In genomic region chr4:45120163-45120562, GRCh38 we compare ENCODE assay signal across 15 cellular contexts.
DNase-seq lines count a peak whose midpoint lies in the region; ATAC-seq, FAIRE-seq and TF ChIP-seq lines count a peak whose summit lies in the region.
"Had no signal": no experiment of that assay in that cellular context is flagged by ENCODE, and none has a peak within 500 bp of the region (broad histone marks: within the 10 kb centered on the region; RNA-seq: fewer than 3 reads in every experiment).

No MANE protein-coding gene starts in this region.

- no peak for TF ChIP-seq RAD21 in GM12878 (IDR thresholded peaks at IDR 0.05; ENCODE audit: insufficient read depth, low read depth, low read length)

- no peaks in the 10 kb centered on the region for H3K4me1 Mint-ChIP-seq in activated CD4-positive, alpha-beta T cell treated with anti-CD3 and anti-CD28 coated beads, Interleukin-2, amount 10 ng/mL, durations not matched to agents 24 days and 14 days
- no peaks in the 10 kb centered on the region for H3K4me1 Mint-ChIP-seq in HFFc6 (ENCODE audit: low read depth)

- peak overlapping the region; percentile 23 for H3K27ac Mint-ChIP-seq in activated CD4-positive, alpha-beta T cell treated with anti-CD3 and anti-CD28 coated beads, Interleukin-2, amount 10 ng/mL, durations not matched to agents 24 days and 14 days
- H3K27ac Mint-ChIP-seq in HFFc6 = no peak overlapping the region
- H3K27ac Mint-ChIP-seq: activated CD8-positive, alpha-beta T cell treated with anti-CD3 and anti-CD28 coated beads for 36 hours had no signal

- no peaks in the 10 kb centered on the region for H3K79me2 ChIP-seq in GM12878 (ENCODE audit: control insufficient read depth, insufficient read depth, low read length)

- no peak overlapping the region for H2AFZ ChIP-seq in GM12878 (ENCODE audit: control insufficient read depth, low read depth, low read length)

- H4K20me1 ChIP-seq in GM12878 (ENCODE audit: control insufficient read depth, insufficient read depth) = no peaks in the 10 kb centered on the region

- H3K4me3 ChIP-seq in GM12878 (no peak overlapping the region), dorsolateral prefrontal cortex (no peak overlapping the region)
- H3K4me3 ChIP-seq: SK-N-MC, skin epidermis had no signal

- H3K27me3 Mint-ChIP-seq in activated CD4-positive, alpha-beta T cell treated with anti-CD3 and anti-CD28 coated beads, Interleukin-2, amount 10 ng/mL, durations not matched to agents 24 days and 14 days = no peaks in the 10 kb centered on the region
- H3K27me3 Mint-ChIP-seq in HFFc6 (ENCODE audit: insufficient read depth) = no peaks in the 10 kb centered on the region
- H3K27me3 Mint-ChIP-seq: activated CD8-positive, alpha-beta T cell treated with anti-CD3 and anti-CD28 coated beads for 36 hours had no signal

- WGBS in GM12878 (ENCODE audit: insufficient coverage, insufficient replicate concordance, low lambda C conversion rate, missing lambda C conversion rate) = 15% methylated on average over 3 of the region's 3 CpGs

- RAD21 ChIA-PET in GM12878 (lab: Charles Lee; ENCODE audit: unreplicated experiment) = interaction anchor here (1.6 kb wide), 1 partner anchor 116 kb away, joined by 5 read pairs; no protein-coding TSS in a partner anchor

- H3K9me3 ChIP-seq in GM12878 (replicated peaks; ENCODE audit: control insufficient read depth, insufficient read depth, low read length) = no peaks in the 10 kb centered on the region

- H3K4me2 ChIP-seq in GM12878 (ENCODE audit: control insufficient read depth, insufficient read depth) = no peak overlapping the region

- H3K9ac ChIP-seq in GM12878 (ENCODE audit: control insufficient read depth, insufficient read depth, low read length) = no peak overlapping the region

- no peaks in the 10 kb centered on the region for H3K4me1 ChIP-seq in GM12878 (ENCODE audit: control insufficient read depth, insufficient read depth, low read length)

- intact Hi-C loops in activated CD4-positive, alpha-beta T cell treated with anti-CD3 and anti-CD28 coated beads, Interleukin-2, amount 10 ng/mL, durations not matched to agents 24 days and 14 days (cut with micrococcal nuclease) = no loop called here
- intact Hi-C loops in GM12878 (cut with micrococcal nuclease; ENCODE audit: unreplicated experiment) = no loop called here
- intact Hi-C loops in dorsolateral prefrontal cortex (cut with DNase I) = no loop called here

- no peaks in the 10 kb centered on the region for H3K27me3 ChIP-seq in GM12878 (replicated peaks in 1 of 2; ENCODE audit: control insufficient read depth in 2 of 2, insufficient read depth in 2 of 2, low read length in 1 of 2)
- no peaks in the 10 kb centered on the region for H3K27me3 ChIP-seq in dorsolateral prefrontal cortex

- TF ChIP-seq EP300 in GM12878 (IDR thresholded peaks at IDR 0.05; ENCODE audit: borderline replicate concordance in 1 of 2, control insufficient read depth in 1 of 2, low read depth in 2 of 2, low read length in 2 of 2) = no peak

- no peaks in the 10 kb centered on the region for H3K36me3 Mint-ChIP-seq in activated CD4-positive, alpha-beta T cell treated with anti-CD3 and anti-CD28 coated beads, Interleukin-2, amount 10 ng/mL, durations not matched to agents 24 days and 14 days (ENCODE audit: low read depth)
- no peaks in the 10 kb centered on the region for H3K36me3 Mint-ChIP-seq in HFFc6 (ENCODE audit: low read depth)

- BruUV-seq in GM12878 (replicated peaks; lab: Mats Ljungman, UMichigan) = no TSS peak

- no peak for TF ChIP-seq CTCF in GM12878 (IDR thresholded peaks at IDR 0.05 in 2 of 3, conservative IDR thresholded peaks at IDR 0.05 in 1 of 3; ENCODE audit: control insufficient read depth in 2 of 3, extremely low read depth in 1 of 3, insufficient read depth in 1 of 3, low read depth in 3 of 3, low read length in 3 of 3)
- no peak for TF ChIP-seq CTCF in HFFc6 (IDR thresholded peaks at IDR 0.05)
- TF ChIP-seq CTCF in dorsolateral prefrontal cortex (IDR thresholded peaks at IDR 0.05 in 54 of 56, conservative IDR thresholded peaks at IDR 0.05 in 2 of 56; ENCODE audit: low read depth in 1 of 56, partially characterized antibody in 56 of 56) = no peak

- POLR2A ChIA-PET in GM12878 (lab: Charles Lee) = no interaction called here

- no peak for TF ChIP-seq POLR2A in GM12878 (IDR thresholded peaks at IDR 0.05; ENCODE audit: low read depth, low read length)

- H3K4me3 Mint-ChIP-seq in activated CD4-positive, alpha-beta T cell treated with anti-CD3 and anti-CD28 coated beads, Interleukin-2, amount 10 ng/mL, durations not matched to agents 24 days and 14 days = no peak overlapping the region
- H3K4me3 Mint-ChIP-seq in HFFc6 = no peak overlapping the region
- H3K4me3 Mint-ChIP-seq: activated CD8-positive, alpha-beta T cell treated with anti-CD3 and anti-CD28 coated beads for 36 hours had no signal

- no peak for FAIRE-seq in GM12878 (lab: Jason Lieb, UNC)
- FAIRE-seq: GM19239 had no signal

- CTCF ChIA-PET in GM12878 (lab: Yijun Ruan, JAX) = no interaction called here

- in situ Hi-C loops in GM12878 (cut with MboI) = no loop called here

- no peaks in the 10 kb centered on the region for H3K9me3 Mint-ChIP-seq in activated CD4-positive, alpha-beta T cell treated with anti-CD3 and anti-CD28 coated beads, Interleukin-2, amount 10 ng/mL, durations not matched to agents 24 days and 14 days
- H3K9me3 Mint-ChIP-seq in HFFc6 = peaks cover 30% of the 10 kb centered on the region

- ATAC-seq in HG02885 (IDR thresholded peaks at IDR 0.05; ENCODE audit: poor library complexity, unreplicated experiment) = peak; percentile 86
- ATAC-seq in GM12878 = peak; percentile 88
- ATAC-seq: activated CD8-positive, alpha-beta T cell treated with anti-CD3 and anti-CD28 coated beads for 36 hours had no signal

- SMC1A ChIA-PET in GM12878 (lab: Charles Lee; ENCODE audit: uncharacterized antibody, unreplicated experiment) = no interaction called here

- H3K36me3 ChIP-seq in GM12878 (ENCODE audit: control insufficient read depth in 2 of 2, insufficient read depth in 2 of 2, low read length in 1 of 2) = no peaks in the 10 kb centered on the region

- no peak for DNase-seq in activated CD4-positive, alpha-beta T cell treated with anti-CD3 and anti-CD28 coated beads, Interleukin-2, amount 10 ng/mL, durations not matched to agents 24 days and 14 days
- DNase-seq in activated CD4-positive, alpha-beta T cell treated with anti-CD3 and anti-CD28 coated beads, Interleukin-2, amount 50 U/mL, for 4 hours = no peak
- no peak for DNase-seq in GM12878 (ENCODE audit: low read depth, low spot score)
- DNase-seq in renal cortical epithelial cell (ENCODE audit: low read depth) = peak; percentile 14
- no peak for DNase-seq in HFFc6
- no peak for DNase-seq in NCI-H1048 (lab: John Stamatoyannopoulos, UW)
- DNase-seq in dorsolateral prefrontal cortex = no peak
- DNase-seq: activated CD8-positive, alpha-beta T cell treated with anti-CD3 and anti-CD28 coated beads for 36 hours; effector CD4-positive, alpha-beta T cell; hippocampal formation; NCI-H226 had no signal

- H3K27ac ChIP-seq in GM12878 (ENCODE audit: control insufficient read depth, insufficient read depth) (no peak overlapping the region), dorsolateral prefrontal cortex (no peak overlapping the region)
- H3K27ac ChIP-seq: SK-N-MC, skin epidermis had no signal

TF ChIP-seq in GM12878, 131 proteins besides CTCF, POLR2A, EP300 and RAD21:
- TF ChIP-seq ATF2 (IDR thresholded peaks at IDR 0.05; ENCODE audit: low read length) = peak; percentile 39; the same call in 1 of the 2 replicates
- no peak for TF ChIP-seq HDAC2 (IDR thresholded peaks at IDR 0.05)
- TF ChIP-seq MEF2A (IDR thresholded peaks at IDR 0.05; ENCODE audit: insufficient read depth, low read depth, low read length) = peak; percentile 71
- TF ChIP-seq JUNB (IDR thresholded peaks at IDR 0.05) = 0 out of 2 replicates have a peak, but pooled peaks have one; percentile 32
- 0 out of 2 replicates have a peak, but pooled peaks have one; percentile 29 for TF ChIP-seq NFIC (IDR thresholded peaks at IDR 0.05; ENCODE audit: low read depth, low read length)
- TF ChIP-seq FOS (IDR thresholded peaks at IDR 0.05; ENCODE audit: borderline replicate concordance, extremely low read depth, insufficient read length) = no peak
